Comparison of ENCODE assay signal across 20 cellular contexts in genomic region chr1:156822680-156823079, GRCh38. TPM values are rescaled to one million over a fixed set of nuclear protein-coding genes. Genes with fewer than 3 reads are reported as not detected.
"Had no signal": no experiment of that assay in that cellular context is flagged by ENCODE, and none has a peak within 500 bp of the region (broad histone marks: within the 10 kb centered on the region; RNA-seq: fewer than 3 reads in every experiment).

No MANE protein-coding gene starts in this region.

- H3K4me1 Mint-ChIP-seq: central memory CD8-positive, alpha-beta T cell had no signal

- H3K36me3 Mint-ChIP-seq: mesothelial cell of epicardium; naive thymus-derived CD8-positive, alpha-beta T cell had no signal

- DNase-seq: activated CD4-positive, alpha-beta T cell treated with anti-CD3 and anti-CD28 coated beads, Interleukin-2, amount 10 ng/mL, durations not matched to agents 7 days and 5 days; activated naive CD4-positive, alpha-beta T cell treated with anti-CD3 and anti-CD28 coated beads, Interleukin-2, amount 10 ng/mL, durations not matched to agents 7 days and 5 days; effector memory CD8-positive, alpha-beta T cell; hippocampal formation; left ventricle myocardium inferior; mammary epithelial cell; retina; sigmoid colon; stimulated activated CD4-positive, alpha-beta T cell treated with anti-CD3 and anti-CD28 coated beads, Interleukin-4, amount 100 ng/mL, for 24 hours; stomach; T-helper 1 cell had no signal

- H3K27me3 Mint-ChIP-seq: central memory CD8-positive, alpha-beta T cell; effector memory CD8-positive, alpha-beta T cell had no signal

- ATAC-seq: effector memory CD8-positive, alpha-beta T cell; esophagus mucosa; naive thymus-derived CD8-positive, alpha-beta T cell had no signal

- H3K4me3 Mint-ChIP-seq: activated CD4-positive, alpha-beta T cell treated with anti-CD3 and anti-CD28 coated beads, Interleukin-2, amount 10 ng/mL, durations not matched to agents 7 days and 5 days; activated naive CD4-positive, alpha-beta T cell treated with anti-CD3 and anti-CD28 coated beads, Interleukin-2, amount 10 ng/mL, durations not matched to agents 7 days and 5 days; central memory CD8-positive, alpha-beta T cell; effector memory CD8-positive, alpha-beta T cell; mesothelial cell of epicardium; naive thymus-derived CD8-positive, alpha-beta T cell had no signal

- H3K9me3 Mint-ChIP-seq: activated CD4-positive, alpha-beta T cell treated with anti-CD3 and anti-CD28 coated beads, Interleukin-2, amount 10 ng/mL, durations not matched to agents 7 days and 5 days; activated naive CD4-positive, alpha-beta T cell treated with anti-CD3 and anti-CD28 coated beads, Interleukin-2, amount 10 ng/mL, durations not matched to agents 7 days and 5 days; central memory CD8-positive, alpha-beta T cell; effector memory CD8-positive, alpha-beta T cell; naive thymus-derived CD8-positive, alpha-beta T cell had no signal

- H3K27ac Mint-ChIP-seq: activated CD4-positive, alpha-beta T cell treated with anti-CD3 and anti-CD28 coated beads, Interleukin-2, amount 10 ng/mL, durations not matched to agents 7 days and 5 days; activated naive CD4-positive, alpha-beta T cell treated with anti-CD3 and anti-CD28 coated beads, Interleukin-2, amount 10 ng/mL, durations not matched to agents 7 days and 5 days; mesothelial cell of epicardium; progenitor cell of endocrine pancreas had no signal

RNA-seq across cellular contexts. Expression of gene SH2D2A, which starts 6.0 kb away (rescaled TPM):
- total RNA-seq: progenitor cell of endocrine pancreas, SJSA1 had no signal

RNA-seq across cellular contexts. Expression of gene INSRR, which starts 36.2 kb away (rescaled TPM):
- total RNA-seq: activated CD8-positive, alpha-beta memory T cell treated with anti-CD3 and anti-CD28 coated beads for 36 hours; endothelial cell of umbilical vein; esophagus mucosa; mammary epithelial cell; naive thymus-derived CD8-positive, alpha-beta T cell; progenitor cell of endocrine pancreas; sigmoid colon; SJSA1; suprapubic skin had no signal
- polyA plus RNA-seq: endothelial cell of umbilical vein; mammary epithelial cell; naive thymus-derived CD8-positive, alpha-beta T cell had no signal

RNA-seq across cellular contexts. Expression of gene NTRK1, which starts 38.0 kb away (rescaled TPM):
- total RNA-seq: endothelial cell of umbilical vein; mammary epithelial cell; naive thymus-derived CD8-positive, alpha-beta T cell; progenitor cell of endocrine pancreas; SJSA1 had no signal
- polyA plus RNA-seq: mammary epithelial cell had no signal
